Comparison of ENCODE assay signal across 16 cellular contexts in genomic region chr10:15901889-15902288, GRCh38.
"Had no signal": no experiment of that assay in that cellular context is flagged by ENCODE, and none has a peak within 500 bp of the region (broad histone marks: within the 10 kb centered on the region; RNA-seq: fewer than 3 reads in every experiment).

No MANE protein-coding gene starts in this region.

- H3K4me3 ChIP-seq: colonic mucosa, gastrocnemius medialis, left lung, psoas muscle, tibial nerve had no signal

- H3K4me1 ChIP-seq: colonic mucosa, gastrocnemius medialis, left lung, psoas muscle, tibial nerve had no signal

- DNase-seq: activated CD8-positive, alpha-beta T cell treated with anti-CD3 and anti-CD28 coated beads for 36 hours; activated naive CD4-positive, alpha-beta T cell treated with anti-CD3 and anti-CD28 coated beads for 36 hours; activated T-cell treated with anti-CD3 and anti-CD28 coated beads, Interleukin-2, amount 50 U/mL, for 24 hours; aorta; colonic mucosa; gastrocnemius medialis; left lung; psoas muscle; right cardiac atrium; T1000 had no signal

- H3K36me3 ChIP-seq: brain microvascular endothelial cell, colonic mucosa, gastrocnemius medialis, left lung, tibial nerve had no signal

- H3K9me3 ChIP-seq: colonic mucosa, gastrocnemius medialis, left lung, psoas muscle, tibial nerve had no signal

- H3K27me3 ChIP-seq: brain microvascular endothelial cell, colonic mucosa had no signal

- ATAC-seq: activated CD8-positive, alpha-beta T cell treated with anti-CD3 and anti-CD28 coated beads for 36 hours; gastrocnemius medialis had no signal

- H3K27ac Mint-ChIP-seq: activated CD4-positive, alpha-beta T cell treated with anti-CD3 and anti-CD28 coated beads, Interleukin-2, amount 10 ng/mL, durations not matched to agents 24 days and 14 days; activated CD8-positive, alpha-beta T cell treated with anti-CD3 and anti-CD28 coated beads for 36 hours; activated naive CD4-positive, alpha-beta T cell treated with anti-CD3 and anti-CD28 coated beads for 36 hours; activated T-cell treated with anti-CD3 and anti-CD28 coated beads, Interleukin-2, amount 50 U/mL, for 24 hours; stimulated activated naive CD8-positive, alpha-beta T cell treated with anti-CD3 and anti-CD28 coated beads, Interleukin-15, Interleukin-2, amounts not matched to agents 100 ng/mL and 50 ng/mL, for 24 hours had no signal

- H3K9me3 Mint-ChIP-seq: activated CD4-positive, alpha-beta T cell treated with anti-CD3 and anti-CD28 coated beads, Interleukin-2, amount 10 ng/mL, durations not matched to agents 24 days and 14 days; activated CD8-positive, alpha-beta T cell treated with anti-CD3 and anti-CD28 coated beads for 36 hours; activated naive CD4-positive, alpha-beta T cell treated with anti-CD3 and anti-CD28 coated beads for 36 hours; activated T-cell treated with anti-CD3 and anti-CD28 coated beads, Interleukin-2, amount 50 U/mL, for 24 hours; central memory CD8-positive, alpha-beta T cell; stimulated activated naive CD8-positive, alpha-beta T cell treated with anti-CD3 and anti-CD28 coated beads, Interleukin-15, Interleukin-2, amounts not matched to agents 100 ng/mL and 50 ng/mL, for 24 hours had no signal

- H3K27ac ChIP-seq: brain microvascular endothelial cell, colonic mucosa, gastrocnemius medialis, left lung, psoas muscle, tibial nerve had no signal

- H3K4me3 Mint-ChIP-seq: activated CD4-positive, alpha-beta T cell treated with anti-CD3 and anti-CD28 coated beads, Interleukin-2, amount 10 ng/mL, durations not matched to agents 24 days and 14 days; activated CD8-positive, alpha-beta T cell treated with anti-CD3 and anti-CD28 coated beads for 36 hours; activated naive CD4-positive, alpha-beta T cell treated with anti-CD3 and anti-CD28 coated beads for 36 hours; activated T-cell treated with anti-CD3 and anti-CD28 coated beads, Interleukin-2, amount 50 U/mL, for 24 hours; central memory CD8-positive, alpha-beta T cell; neural crest cell; stimulated activated naive CD8-positive, alpha-beta T cell treated with anti-CD3 and anti-CD28 coated beads, Interleukin-15, Interleukin-2, amounts not matched to agents 100 ng/mL and 50 ng/mL, for 24 hours had no signal

- H3K4me1 Mint-ChIP-seq: activated CD4-positive, alpha-beta T cell treated with anti-CD3 and anti-CD28 coated beads, Interleukin-2, amount 10 ng/mL, durations not matched to agents 24 days and 14 days; central memory CD8-positive, alpha-beta T cell; neural crest cell had no signal
